8 cellular contexts compared by ENCODE assay signal in the genomic region with DNA sequence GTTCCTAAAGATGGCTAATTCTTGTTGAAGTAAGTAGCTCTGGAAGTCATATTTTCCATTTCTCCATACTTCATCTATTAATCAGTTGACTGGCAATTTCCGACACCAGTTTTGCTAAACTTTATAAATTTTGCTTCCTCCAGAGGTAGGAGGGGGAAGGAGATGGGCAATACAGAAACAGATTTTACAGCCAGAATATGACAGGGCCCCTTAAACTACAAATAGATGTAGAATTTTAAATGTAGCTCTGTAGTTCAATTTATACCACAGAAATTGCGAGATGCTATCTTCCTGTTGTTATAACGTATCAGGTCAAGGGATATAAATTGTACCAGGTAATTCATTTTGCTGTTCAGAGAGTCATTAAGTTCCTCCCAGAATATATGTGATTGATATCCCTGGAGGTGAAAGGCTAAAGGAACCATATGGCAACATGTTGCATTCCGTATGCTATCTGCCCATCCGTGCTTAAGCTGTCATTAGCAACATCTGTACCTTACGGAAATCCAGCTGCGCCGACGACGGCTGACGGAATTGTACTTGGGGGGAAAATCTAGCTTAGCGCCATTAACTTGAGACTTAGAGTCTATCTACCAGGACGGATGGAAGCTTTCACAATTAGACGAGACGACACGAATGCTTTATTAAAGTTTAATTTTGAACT. TPM values are rescaled to one million over a fixed set of nuclear protein-coding genes. Genes with fewer than 3 reads are reported as not detected.
DNase-seq lines count a peak whose midpoint lies in the region; ATAC-seq and TF ChIP-seq lines count a peak whose summit lies in the region.

No MANE protein-coding gene starts in this region.

- no peaks in the 10 kb centered on the region for H3K9me3 ChIP-seq in muscle layer of colon (ENCODE audit: low read length)
- no peaks in the 10 kb centered on the region for H3K9me3 ChIP-seq in vagina

- peak overlapping the region; percentile 100 for H3K27ac ChIP-seq in muscle layer of colon (ENCODE audit: low read depth, low read length)
- peak overlapping the region; percentile 100 for H3K27ac ChIP-seq in vagina

- H3K27ac Mint-ChIP-seq in activated T-cell treated with anti-CD3 and anti-CD28 coated beads, Interleukin-2, amount 50 U/mL, for 72 hours: peak overlapping the region; percentile 97

- peaks cover 43% of the 10 kb centered on the region for H3K4me1 Mint-ChIP-seq in activated T-cell treated with anti-CD3 and anti-CD28 coated beads, Interleukin-2, amount 50 U/mL, for 72 hours (ENCODE audit: low read depth)

- peak; percentile 29 to 34 for DNase-seq in activated T-cell treated with anti-CD3 and anti-CD28 coated beads, Interleukin-2, amount 50 U/mL, for 72 hours
- DNase-seq in activated T-cell treated with anti-CD3 and anti-CD28 coated beads for 4 hours (no peak), SK-N-DZ (ENCODE audit: low spot score) (peak; percentile 11), dermis microvascular lymphatic vessel endothelial cell (ENCODE audit: low read depth in 2 of 2) (peak; percentile 17 to 21), vagina (ENCODE audit: extremely low spot score in 2 of 2) (no peak), T1000 (lab: John Stamatoyannopoulos, UW) (no peak)

- no peaks in the 10 kb centered on the region for H3K36me3 Mint-ChIP-seq in activated T-cell treated with anti-CD3 and anti-CD28 coated beads, Interleukin-2, amount 50 U/mL, for 72 hours (ENCODE audit: insufficient read depth in 2 of 2)

- no peak for TF ChIP-seq POLR2A in vagina (IDR thresholded peaks at IDR 0.05)

- H3K27me3 Mint-ChIP-seq in activated T-cell treated with anti-CD3 and anti-CD28 coated beads, Interleukin-2, amount 50 U/mL, for 72 hours (ENCODE audit: low read depth): no peaks in the 10 kb centered on the region

- H3K36me3 ChIP-seq in muscle layer of colon (ENCODE audit: insufficient read depth, low read length): no peaks in the 10 kb centered on the region
- H3K36me3 ChIP-seq in vagina: no peaks in the 10 kb centered on the region

- intact Hi-C loops in vagina (cut with DNase I): loop anchor here (2.0 to 10.0 kb wide), 2 partner anchors 60 to 94 kb away; partner anchors contain the start of gene GPD2

- H3K4me1 ChIP-seq in muscle layer of colon (ENCODE audit: insufficient read depth, low read length) (no peaks in the 10 kb centered on the region), vagina (peaks cover 10% of the 10 kb centered on the region)

- H3K9me3 Mint-ChIP-seq in activated T-cell treated with anti-CD3 and anti-CD28 coated beads, Interleukin-2, amount 50 U/mL, for 72 hours: no peaks in the 10 kb centered on the region

- H3K4me3 ChIP-seq in muscle layer of colon (ENCODE audit: low read depth in 1 of 2, low read length in 2 of 2) (peak overlapping the region; percentile 76 to 87), vagina (peak overlapping the region; percentile 76 to 96)

- no peak for TF ChIP-seq CTCF in vagina (IDR thresholded peaks at IDR 0.05)

- H3K27me3 ChIP-seq in muscle layer of colon (ENCODE audit: control insufficient read depth in 1 of 2, insufficient read depth in 2 of 2, low read length in 2 of 2) (no peaks in the 10 kb centered on the region), vagina (no peaks in the 10 kb centered on the region)

- H3K4me3 Mint-ChIP-seq in activated T-cell treated with anti-CD3 and anti-CD28 coated beads, Interleukin-2, amount 50 U/mL, for 72 hours: peak overlapping the region; percentile 91 to 93

- no peak for ATAC-seq in activated T-cell treated with anti-CD3 and anti-CD28 coated beads, Interleukin-2, amount 50 U/mL, for 72 hours (replicated peaks in 1 of 2)
- ATAC-seq in HG03378 (IDR thresholded peaks at IDR 0.05; ENCODE audit: unreplicated experiment): peak; percentile 14

- peak overlapping the region; percentile 65 for H3K9ac ChIP-seq in muscle layer of colon (ENCODE audit: low read length)

RNA-seq across cellular contexts. Expression of gene NR4A2, which starts 8.4 kb away (rescaled TPM):
- 10 to 100 TPM; 27.5 to 36.1 TPM for total RNA-seq in activated T-cell treated with anti-CD3 and anti-CD28 coated beads, Interleukin-2, amount 50 U/mL, for 72 hours
- polyA plus RNA-seq in SK-N-DZ (2014; cell fraction: cytosol; rRNA removed): 0.13 and 0.28 TPM in 2 replicates
- polyA plus RNA-seq in SK-N-DZ (2014; cell fraction: nucleus; rRNA removed): 0.21 TPM in 1 of 2 replicates, not detected in the other
- total RNA-seq in dermis microvascular lymphatic vessel endothelial cell (0.13 and 0.25 TPM in 2 replicates), vagina (17.2 TPM)

Comparison
In these comparisons a context has a peak if more than half of its experiments do, and no peak if none do; other contexts are left out.
1. DNase-seq: peak in activated T-cell treated with anti-CD3 and anti-CD28 coated beads, Interleukin-2, amount 50 U/mL, for 72 hours (2 of 2), SK-N-DZ (single experiment) and dermis microvascular lymphatic vessel endothelial cell (2 of 2); none in activated T-cell treated with anti-CD3 and anti-CD28 coated beads for 4 hours (single experiment), vagina (0 of 2) and T1000 (single experiment).
2. RNA of gene NR4A2, which starts 8.4 kb away (total RNA-seq): 27.5 to 36.1 TPM in activated T-cell treated with anti-CD3 and anti-CD28 coated beads, Interleukin-2, amount 50 U/mL, for 72 hours and 17.2 TPM in vagina (single experiment); 0.13 to 0.25 TPM in dermis microvascular lymphatic vessel endothelial cell; every median in the first group is over 10 times any median in the second.